14 cellular contexts compared by ENCODE assay signal in genomic region chr13:106100261-106100919, GRCh38.
A peak's percentile ranks its signal among the peaks of the same experiment; 100 is the strongest.
DNase-seq lines count a peak whose midpoint lies in the region; ATAC-seq and TF ChIP-seq lines count a peak whose summit lies in the region.
"Had no signal": no experiment of that assay in that cellular context is flagged by ENCODE, and none has a peak within 500 bp of the region (broad histone marks: within the 10 kb centered on the region; RNA-seq: fewer than 3 reads in every experiment).

No MANE protein-coding gene starts in this region.

- H3K36me3 ChIP-seq in mesodermal cell (ENCODE audit: control insufficient read depth, insufficient read depth, low read length) = no peaks in the 10 kb centered on the region
- H3K36me3 ChIP-seq: cardiac muscle cell, vagina had no signal

- H3K27ac ChIP-seq in VCaP (peak overlapping the region; percentile 96), mesodermal cell (ENCODE audit: low read depth, low read length, severe bottlenecking) (peak overlapping the region; percentile 80)
- H3K27ac ChIP-seq: cardiac muscle cell, vagina had no signal

- no peaks in the 10 kb centered on the region for H3K9me3 ChIP-seq in mesodermal cell (ENCODE audit: control insufficient read depth, low read length)
- H3K9me3 ChIP-seq: vagina had no signal

- POLR2A ChIA-PET in naive thymus-derived CD8-positive, alpha-beta T cell (lab: Charles Lee) = no interaction called here

- peaks cover 0 to 35% (median 5%) of the 10 kb centered on the region in 5 donors for H3K27me3 Mint-ChIP-seq in naive thymus-derived CD8-positive, alpha-beta T cell

- peaks cover 41% of the 10 kb centered on the region for H3K4me1 ChIP-seq in mesodermal cell (ENCODE audit: control insufficient read depth, insufficient read depth, low read length, poor library complexity, severe bottlenecking)

- 0% methylated on average over 3 to 5 of the region's 7 CpGs for WGBS in mesodermal cell (ENCODE audit: insufficient coverage in 2 of 2), 2 experiments

- peak; percentile 60 for ATAC-seq in HG03378 (IDR thresholded peaks at IDR 0.05; ENCODE audit: unreplicated experiment)
- ATAC-seq in naive thymus-derived CD8-positive, alpha-beta T cell = no peak
- no peak for ATAC-seq in HG02970 (IDR thresholded peaks at IDR 0.05; ENCODE audit: low FRiP score, unreplicated experiment)

- no peak overlapping the region for H3K4me3 Mint-ChIP-seq in naive thymus-derived CD8-positive, alpha-beta T cell
- H3K4me3 Mint-ChIP-seq: CD4-positive, alpha-beta memory T cell had no signal

- no peaks in the 10 kb centered on the region for H3K36me3 Mint-ChIP-seq in naive thymus-derived CD8-positive, alpha-beta T cell
- H3K36me3 Mint-ChIP-seq: CD4-positive, alpha-beta memory T cell had no signal

- no peak overlapping the region for H3K27ac Mint-ChIP-seq in naive thymus-derived CD8-positive, alpha-beta T cell

- TF ChIP-seq CTCF in VCaP (conservative IDR thresholded peaks at IDR 0.05) = no peak

- no peaks in the 10 kb centered on the region for H3K4me1 Mint-ChIP-seq in naive thymus-derived CD8-positive, alpha-beta T cell
- H3K4me1 Mint-ChIP-seq: CD4-positive, alpha-beta memory T cell had no signal

- DNase-seq in Daoy (ENCODE audit: low read depth) (peak; percentile 28), NCI-H345 (lab: John Stamatoyannopoulos, UW) (no peak), COLO829 (ENCODE audit: low spot score) (no peak)
- no peak for DNase-seq in naive thymus-derived CD8-positive, alpha-beta T cell
- DNase-seq: activated CD4-positive, alpha-beta T cell treated with anti-CD3 and anti-CD28 coated beads for 4 hours; CD4-positive, alpha-beta memory T cell; NCI-H510A treated with DMSO at 0.1 percent for 48 hours; stimulated activated CD4-positive, alpha-beta T cell treated with anti-CD3 and anti-CD28 coated beads, Interleukin-1b, Interleukin-23, amount 100 ng/mL, for 48 hours had no signal

- peaks cover 0 to 9% (median 0%) of the 10 kb centered on the region in 9 donors for H3K9me3 Mint-ChIP-seq in naive thymus-derived CD8-positive, alpha-beta T cell

- H3K4me3 ChIP-seq in mesodermal cell (ENCODE audit: extremely low read depth, insufficient read depth, low read length, poor library complexity, severe bottlenecking) = no peak overlapping the region
- H3K4me3 ChIP-seq: cardiac muscle cell, vagina had no signal
